28 cellular contexts compared by ENCODE assay signal in the genomic region with DNA sequence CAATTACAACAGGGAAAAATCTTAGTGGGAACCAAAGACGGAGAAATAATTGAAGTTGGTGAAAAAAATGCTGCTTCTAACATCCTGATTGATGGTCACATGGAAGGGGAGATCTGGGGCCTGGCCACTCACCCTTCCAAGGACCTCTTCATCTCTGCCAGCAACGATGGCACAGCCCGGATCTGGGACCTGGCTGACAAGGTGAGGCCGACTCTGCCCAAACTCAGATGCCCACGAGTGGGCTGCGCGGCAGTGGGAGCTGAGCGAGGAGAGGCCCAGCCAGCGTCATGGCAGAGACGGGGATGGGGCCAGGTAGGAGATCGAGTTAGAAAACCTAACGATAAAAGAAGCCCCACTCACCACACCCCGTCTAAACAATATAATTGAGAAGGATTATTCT.
"Had no signal": no experiment of that assay in that cellular context is flagged by ENCODE, and none has a peak within 500 bp of the region (broad histone marks: within the 10 kb centered on the region; RNA-seq: fewer than 3 reads in every experiment).

No MANE protein-coding gene starts in this region.

- H3K27me3 ChIP-seq: MG63, SJCRH30 had no signal

- H3K27ac Mint-ChIP-seq: activated CD4-positive, alpha-beta memory T cell treated with anti-CD3 and anti-CD28 coated beads for 36 hours; activated CD4-positive, alpha-beta T cell treated with anti-CD3 and anti-CD28 coated beads, Interleukin-2, amount 10 ng/mL, durations not matched to agents 7 days and 5 days; activated naive CD4-positive, alpha-beta T cell treated with anti-CD3 and anti-CD28 coated beads, Interleukin-2, amount 10 ng/mL, durations not matched to agents 7 days and 5 days; activated naive CD8-positive, alpha-beta T cell treated with anti-CD3 and anti-CD28 coated beads for 36 hours; activated T-helper 17 cell treated with anti-CD3 and anti-CD28 coated beads, Interleukin-2, amount 50 U/mL, for 72 hours had no signal

- ATAC-seq: activated T-helper 17 cell treated with anti-CD3 and anti-CD28 coated beads, Interleukin-2, amount 50 U/mL, for 72 hours had no signal

- FAIRE-seq: bronchial epithelial cell had no signal

- H3K27me3 Mint-ChIP-seq: activated CD4-positive, alpha-beta memory T cell treated with anti-CD3 and anti-CD28 coated beads for 36 hours; activated CD4-positive, alpha-beta T cell treated with anti-CD3 and anti-CD28 coated beads, Interleukin-2, amount 10 ng/mL, durations not matched to agents 7 days and 5 days; activated naive CD8-positive, alpha-beta T cell treated with anti-CD3 and anti-CD28 coated beads for 36 hours; activated T-helper 17 cell treated with anti-CD3 and anti-CD28 coated beads, Interleukin-2, amount 50 U/mL, for 72 hours had no signal

- H3K4me2 ChIP-seq: KMS-11, SK-N-SH had no signal

- DNase-seq: activated CD4-positive, alpha-beta memory T cell treated with anti-CD3 and anti-CD28 coated beads for 36 hours; activated CD4-positive, alpha-beta T cell treated with anti-CD3 and anti-CD28 coated beads, Interleukin-2, amount 10 ng/mL, durations not matched to agents 7 days and 5 days; activated CD4-positive, CD25-positive, alpha-beta regulatory T cell; activated CD8-positive, alpha-beta memory T cell treated with anti-CD3 and anti-CD28 coated beads for 24 hours; activated gamma-delta T cell treated with Interleukin-2 at 50 U/mL for 16 hours; activated naive CD4-positive, alpha-beta T cell treated with anti-CD3 and anti-CD28 coated beads, Interleukin-2, amount 10 ng/mL, durations not matched to agents 7 days and 5 days; activated naive CD8-positive, alpha-beta T cell treated with anti-CD3 and anti-CD28 coated beads for 36 hours; activated T-cell treated with anti-CD3 and anti-CD28 coated beads for 4 hours; activated T-cell treated with anti-CD3 and anti-CD28 coated beads, Interleukin-2, amount 50 U/mL, for 48 hours; aorta; MG63; MV-4-11; NCI-H1092 treated with DMSO at 0.1 percent for 48 hours; NCI-H1417 treated with DMSO at 0.1 percent for 48 hours; NCI-H2029 treated with DMSO at 0.1 percent for 48 hours; NCI-H345; NCI-H510A; NCI-H526 treated with DMSO at 0.1 percent for 48 hours; NCI-H82; Right ventricle myocardium superior; SJCRH30; SK-N-SH; T-helper 1 cell had no signal

- H3K4me3 ChIP-seq: MG63, SJCRH30 had no signal

- H3K4me3 Mint-ChIP-seq: activated CD4-positive, alpha-beta memory T cell treated with anti-CD3 and anti-CD28 coated beads for 36 hours; activated CD4-positive, alpha-beta T cell treated with anti-CD3 and anti-CD28 coated beads, Interleukin-2, amount 10 ng/mL, durations not matched to agents 7 days and 5 days; activated naive CD4-positive, alpha-beta T cell treated with anti-CD3 and anti-CD28 coated beads, Interleukin-2, amount 10 ng/mL, durations not matched to agents 7 days and 5 days; activated naive CD8-positive, alpha-beta T cell treated with anti-CD3 and anti-CD28 coated beads for 36 hours; activated T-helper 17 cell treated with anti-CD3 and anti-CD28 coated beads, Interleukin-2, amount 50 U/mL, for 72 hours had no signal

- H3K9me3 ChIP-seq: MG63, SJCRH30, SK-N-SH had no signal

- H3K9ac ChIP-seq: KMS-11, SK-N-SH had no signal

- H3K4me1 ChIP-seq: SJCRH30 had no signal

- H3K27ac ChIP-seq: KMS-11, RWPE1, SJCRH30, VCaP had no signal
